ENCODE assay signal across 7 cellular contexts in genomic region chr12:92538970-92539749, GRCh38.
DNase-seq lines count a peak whose midpoint lies in the region; ATAC-seq and TF ChIP-seq lines count a peak whose summit lies in the region.

No MANE protein-coding gene starts in this region.

- no peak for TF ChIP-seq CTCF in PC-3 (conservative IDR thresholded peaks at IDR 0.05; ENCODE audit: low read depth, low read length)

- H3K18ac ChIP-seq in trophoblast cell (ENCODE audit: low read length) = no peak overlapping the region

- no peak overlapping the region for H2BK5ac ChIP-seq in trophoblast cell (ENCODE audit: low read depth, low read length, poor library complexity)

- H3K27me3 ChIP-seq in PC-3 (ENCODE audit: low read length) (no peaks in the 10 kb centered on the region), trophoblast cell (ENCODE audit: insufficient read depth, low read length) (no peaks in the 10 kb centered on the region)

- no peaks in the 10 kb centered on the region for H3K9me2 ChIP-seq in PC-3 (replicated peaks; ENCODE audit: low read length)

- no peak overlapping the region for H4K8ac ChIP-seq in trophoblast cell (ENCODE audit: low read depth, low read length)

- no TSS peak for BruUV-seq in PC-3 (replicated peaks; lab: Mats Ljungman, UMichigan)

- H3K9me3 ChIP-seq in PC-3 (ENCODE audit: low read length) (no peaks in the 10 kb centered on the region), trophoblast cell (ENCODE audit: insufficient read depth, low read depth, low read length) (no peaks in the 10 kb centered on the region)

- no peak overlapping the region for H3K4me3 ChIP-seq in PC-3 (ENCODE audit: low read length)
- H3K4me3 ChIP-seq in trophoblast cell (ENCODE audit: low read depth, low read length) = no peak overlapping the region

- peak overlapping the region; percentile 77 for H2BK12ac ChIP-seq in trophoblast cell (ENCODE audit: low read length)

- H3F3A ChIP-seq in PC-3 (ENCODE audit: low read length, unreplicated experiment) = no peaks in the 10 kb centered on the region

- no peaks in the 10 kb centered on the region for H4K20me1 ChIP-seq in PC-3 (ENCODE audit: low read length)

- H3K14ac ChIP-seq in trophoblast cell (ENCODE audit: low read length) = peak overlapping the region; percentile 70

- no peak overlapping the region for H2AK5ac ChIP-seq in trophoblast cell (ENCODE audit: low read length)

- peaks cover 0 to 2% of the 10 kb centered on the region in 2 donors for H3K9me3 Mint-ChIP-seq in effector memory CD8-positive, alpha-beta T cell

- H3K4me1 ChIP-seq in PC-3 (ENCODE audit: insufficient read depth, low read length) (peaks cover 33% of the 10 kb centered on the region), trophoblast cell (ENCODE audit: control insufficient read depth in 1 of 2, insufficient read depth in 2 of 2, low read length in 2 of 2) (peaks cover 18 to 22% of the 10 kb centered on the region in 2 experiments)

- H3K4me3 Mint-ChIP-seq in effector memory CD8-positive, alpha-beta T cell = peak overlapping the region; percentile 64

- peaks cover 49 to 66% of the 10 kb centered on the region in 2 donors for H3K4me1 Mint-ChIP-seq in effector memory CD8-positive, alpha-beta T cell (ENCODE audit: low read depth in 2 of 2)

- H3K27ac Mint-ChIP-seq in effector memory CD8-positive, alpha-beta T cell = peak overlapping the region; percentile 97 to 98

- POLR2A ChIA-PET in PC-3 (lab: Charles Lee; ENCODE audit: unreplicated experiment) = no interaction called here

- H3K4me2 ChIP-seq in PC-3 (ENCODE audit: low read length) (peak overlapping the region; percentile 48), trophoblast cell (ENCODE audit: low read length) (no peak overlapping the region)

- peak; percentile 88 for DNase-seq in PC-3
- DNase-seq in effector memory CD8-positive, alpha-beta T cell = no peak
- DNase-seq in trophoblast cell = peak; percentile 40 to 54
- DNase-seq in NCI-H1105 treated with DMSO at 0.1 percent for 48 hours (lab: John Stamatoyannopoulos, UW) = no peak
- DNase-seq in head of caudate nucleus = no peak

- CTCF ChIA-PET in PC-3 (lab: Charles Lee) = no interaction called here

- no peak overlapping the region for H3K23ac ChIP-seq in trophoblast cell (ENCODE audit: low read length)

- no peaks in the 10 kb centered on the region for H3K36me3 Mint-ChIP-seq in effector memory CD8-positive, alpha-beta T cell (ENCODE audit: insufficient read depth)

- H2AFZ ChIP-seq in PC-3 (ENCODE audit: low read length) (0 out of 2 replicates have a peak overlapping the region, but pooled peaks have one; percentile 8), trophoblast cell (ENCODE audit: insufficient read depth, low read length, poor library complexity) (no peak overlapping the region)

- H3K27me3 Mint-ChIP-seq in effector memory CD8-positive, alpha-beta T cell = no peaks in the 10 kb centered on the region

- peaks cover 23% of the 10 kb centered on the region for H3K79me1 ChIP-seq in trophoblast cell (ENCODE audit: low read length)

- H3K36me3 ChIP-seq in PC-3 (ENCODE audit: low read depth, low read length) (no peaks in the 10 kb centered on the region), trophoblast cell (ENCODE audit: control insufficient read depth in 1 of 2, insufficient read depth in 2 of 2, low read length in 2 of 2) (no peaks in the 10 kb centered on the region)

- H3K79me2 ChIP-seq in PC-3 (ENCODE audit: low read length) (no peaks in the 10 kb centered on the region), trophoblast cell (ENCODE audit: control insufficient read depth, insufficient read depth, low read length, poor library complexity) (peaks cover 4% of the 10 kb centered on the region)

- no CpG with 5 or more reads among the region's 6 CpGs for WGBS in trophoblast cell (ENCODE audit: extremely low coverage, insufficient coverage, insufficient read length)

- ATAC-seq in GM18858 (IDR thresholded peaks at IDR 0.05; ENCODE audit: unreplicated experiment) (peak; percentile 45), HG02678 (IDR thresholded peaks at IDR 0.05; ENCODE audit: unreplicated experiment) (peak; percentile 54), PC-3 (peak; percentile 87)
- ATAC-seq in effector memory CD8-positive, alpha-beta T cell (replicated peaks) = peak; percentile 55

- peak overlapping the region; percentile 55 for H4K91ac ChIP-seq in trophoblast cell (ENCODE audit: low read depth, low read length)

- peak overlapping the region; percentile 61 for H3K27ac ChIP-seq in PC-3 (ENCODE audit: low read length)
- peak overlapping the region; percentile 67 for H3K27ac ChIP-seq in trophoblast cell (ENCODE audit: low read depth, low read length)

- no peak overlapping the region; the same call in 1 of the 2 replicates for H3K9ac ChIP-seq in PC-3 (ENCODE audit: low read length)
- H3K9ac ChIP-seq in trophoblast cell (ENCODE audit: low read length) = no peak overlapping the region

- H2BK120ac ChIP-seq in trophoblast cell (ENCODE audit: insufficient read depth, low read length, poor library complexity) = peak overlapping the region; percentile 81

- intact Hi-C loops in PC-3 (cut with micrococcal nuclease) = no loop called here
- intact Hi-C loops in head of caudate nucleus (cut with DNase I) = no loop called here

- H4K12ac ChIP-seq in trophoblast cell (ENCODE audit: low read depth, low read length) = no peak overlapping the region

- no peak overlapping the region for H3K4ac ChIP-seq in trophoblast cell (ENCODE audit: low read depth, low read length)

Comparison
In these comparisons a context has a peak if more than half of its experiments do, and no peak if none do; other contexts are left out.
1. DNase-seq: peak in PC-3 (single experiment) and trophoblast cell (2 of 2); none in effector memory CD8-positive, alpha-beta T cell (0 of 3), NCI-H1105 treated with DMSO at 0.1 percent for 48 hours (single experiment) and head of caudate nucleus (0 of 42).
2. Peak in every context shown above with its lines, with median percentiles within 50 percentile points of each other: ATAC-seq.